1 cellular context compared by ENCODE assay signal in genomic region chr2:130336877-130337734, GRCh38.
TF ChIP-seq lines count a peak whose summit lies in the region.

No MANE protein-coding gene starts in this region.

TF ChIP-seq in HepG2, 621 proteins besides CTCF, POLR2A, EP300 and RAD21 (continued from another document and continues in another):
- TF ChIP-seq BATF2 (CRISPR knock-in tag; IDR thresholded peaks at IDR 0.05) (no peak), WIZ (CRISPR knock-in tag; IDR thresholded peaks at IDR 0.05) (peak; percentile 69; the same call in 1 of the 2 replicates), ZBTB4 (CRISPR knock-in tag; IDR thresholded peaks at IDR 0.05; ENCODE audit: borderline replicate concordance) (peak; percentile 20; the same call in 1 of the 2 replicates), MTA3 (CRISPR knock-in tag; IDR thresholded peaks at IDR 0.05) (no peak), MZF1 (CRISPR knock-in tag; IDR thresholded peaks at IDR 0.05; ENCODE audit: borderline replicate concordance) (peak; percentile 29; the same call in 1 of the 2 replicates), HOMEZ (CRISPR knock-in tag; IDR thresholded peaks at IDR 0.05; ENCODE audit: low read depth) (0 out of 2 replicates have a peak, but pooled peaks have one; percentile 30), SIN3A (IDR thresholded peaks at IDR 0.05; ENCODE audit: borderline replicate concordance, low read depth, low read length) (no peak), MBNL3 (CRISPR knock-in tag; conservative IDR thresholded peaks at IDR 0.05) (peak; percentile 77; the same call in 1 of the 2 replicates), PRDM10 (CRISPR knock-in tag; IDR thresholded peaks at IDR 0.05; ENCODE audit: low read depth) (no peak), ATAD3A (CRISPR knock-in tag; IDR thresholded peaks at IDR 0.05) (no peak), ZNF577 (CRISPR knock-in tag; IDR thresholded peaks at IDR 0.05; ENCODE audit: borderline replicate concordance, low read depth) (no peak), TFDP2 (CRISPR knock-in tag; IDR thresholded peaks at IDR 0.05) (peak; percentile 44), ZBTB2 (CRISPR knock-in tag; IDR thresholded peaks at IDR 0.05; ENCODE audit: low read depth) (peak; percentile 57; the same call in 1 of the 2 replicates), ZNF530 (CRISPR knock-in tag; IDR thresholded peaks at IDR 0.05; ENCODE audit: low read depth) (no peak), MXD1 (CRISPR knock-in tag; IDR thresholded peaks at IDR 0.05) (peak; percentile 67; the same call in 1 of the 2 replicates), ARHGAP35 (CRISPR knock-in tag; IDR thresholded peaks at IDR 0.05; ENCODE audit: borderline replicate concordance) (peak; percentile 60; the same call in 1 of the 2 replicates), ISL2 (CRISPR knock-in tag; IDR thresholded peaks at IDR 0.05) (peak; percentile 84), HCFC1 (IDR thresholded peaks at IDR 0.05; ENCODE audit: low read depth, low read length) (no peak), SCMH1 (CRISPR knock-in tag; IDR thresholded peaks at IDR 0.05; ENCODE audit: borderline replicate concordance) (no peak), HNRNPLL (IDR thresholded peaks at IDR 0.05; ENCODE audit: low read depth, low read length, poor library complexity, severe bottlenecking) (peak; percentile 53), MAZ (IDR thresholded peaks at IDR 0.05; ENCODE audit: borderline replicate concordance, low read depth, low read length) (peak; percentile 48; the same call in 1 of the 2 replicates), MAZ (CRISPR knock-in tag; IDR thresholded peaks at IDR 0.05; ENCODE audit: low read depth) (no peak), HIVEP1 (CRISPR knock-in tag; IDR thresholded peaks at IDR 0.05) (peak; percentile 95), NONO (IDR thresholded peaks at IDR 0.05) (no peak), NONO (CRISPR knock-in tag; conservative IDR thresholded peaks at IDR 0.05) (peak; percentile 95), ERF (CRISPR knock-in tag; IDR thresholded peaks at IDR 0.05) (peak; percentile 91), ZNF563 (CRISPR knock-in tag; IDR thresholded peaks at IDR 0.05) (peak; percentile 66; the same call in 1 of the 2 replicates), SNAPC5 (CRISPR knock-in tag; IDR thresholded peaks at IDR 0.05; ENCODE audit: borderline replicate concordance) (peak; percentile 91; the same call in 1 of the 2 replicates), ZNF788 (CRISPR knock-in tag; IDR thresholded peaks at IDR 0.05; ENCODE audit: borderline replicate concordance) (peak; percentile 57; the same call in 1 of the 2 replicates), ZNF749 (CRISPR knock-in tag; IDR thresholded peaks at IDR 0.05; ENCODE audit: borderline replicate concordance) (peak; percentile 64; the same call in 1 of the 2 replicates), STAT5B (CRISPR knock-in tag; IDR thresholded peaks at IDR 0.05) (no peak), POLR2G (IDR thresholded peaks at IDR 0.05; ENCODE audit: low read depth, low read length) (peak; percentile 85), POGZ (CRISPR knock-in tag; IDR thresholded peaks at IDR 0.05) (peak; percentile 86), ZNF343 (CRISPR knock-in tag; IDR thresholded peaks at IDR 0.05) (no peak), ZNF687 (CRISPR knock-in tag; IDR thresholded peaks at IDR 0.05) (peak; percentile 95), THAP9 (CRISPR knock-in tag; IDR thresholded peaks at IDR 0.05; ENCODE audit: borderline replicate concordance) (peak; percentile 59; the same call in 1 of the 2 replicates)
